In the genomic region with DNA sequence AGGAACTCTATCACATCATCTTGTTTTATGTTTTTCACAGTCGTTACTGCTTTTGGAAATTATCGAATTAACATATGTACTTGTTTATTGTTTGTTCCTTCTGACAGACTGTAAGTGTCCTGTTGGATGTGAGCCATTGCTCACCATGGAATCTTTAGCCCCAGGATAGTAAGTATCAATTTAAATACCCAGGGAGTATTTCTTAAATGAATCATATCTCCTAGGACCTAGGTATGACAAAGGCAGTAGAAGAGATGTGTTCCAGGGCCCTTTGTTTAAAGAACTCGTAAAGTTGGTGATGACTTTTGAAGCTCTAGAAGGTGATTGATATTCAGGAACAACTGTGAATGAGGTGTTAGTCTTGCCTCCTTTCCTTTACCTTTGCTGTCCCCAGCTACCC, we compare ENCODE assay signal across 17 cellular contexts. TPM values are rescaled to one million over a fixed set of nuclear protein-coding genes. Genes with fewer than 3 reads are reported as not detected.
DNase-seq lines count a peak whose midpoint lies in the region; ATAC-seq and TF ChIP-seq lines count a peak whose summit lies in the region.
"Had no signal": no experiment of that assay in that cellular context is flagged by ENCODE, and none has a peak within 500 bp of the region (broad histone marks: within the 10 kb centered on the region; RNA-seq: fewer than 3 reads in every experiment).

No MANE protein-coding gene starts in this region.

- peaks cover 3% of the 10 kb centered on the region for H3K4me1 ChIP-seq in mesendoderm (ENCODE audit: control insufficient read depth, low read depth, low read length)
- H3K4me1 ChIP-seq: BE2C had no signal

- H2BK120ac ChIP-seq in mesendoderm (ENCODE audit: low read depth, low read length): no peak overlapping the region

- no peaks in the 10 kb centered on the region for H3K9me3 ChIP-seq in MG63
- H3K9me3 ChIP-seq: BE2C had no signal

- H3K27ac ChIP-seq in brain microvascular endothelial cell (peak overlapping the region; percentile 8), mesendoderm (ENCODE audit: low read depth, low read length) (no peak overlapping the region)

- no peak overlapping the region for H4K8ac ChIP-seq in mesendoderm (ENCODE audit: low read depth, low read length)

- H2BK5ac ChIP-seq in mesendoderm (ENCODE audit: low read length): no peak overlapping the region

- no peaks in the 10 kb centered on the region for H3K27me3 ChIP-seq in brain microvascular endothelial cell (replicated peaks)
- H3K27me3 ChIP-seq in mesendoderm (ENCODE audit: insufficient read depth, low read length, poor library complexity): no peaks in the 10 kb centered on the region
- no peaks in the 10 kb centered on the region for H3K27me3 ChIP-seq in MG63

- H4K5ac ChIP-seq in mesendoderm (ENCODE audit: low read length): no peak overlapping the region

- H3K79me1 ChIP-seq in mesendoderm (ENCODE audit: low read length): no peaks in the 10 kb centered on the region

- peak; percentile 45 for DNase-seq in EH (ENCODE audit: low read depth)
- peak; percentile 42 for DNase-seq in LoVo (ENCODE audit: low spot score)
- DNase-seq in brain microvascular endothelial cell: no peak
- DNase-seq in mesendoderm: peak; percentile 11
- no peak for DNase-seq in MG63
- no peak for DNase-seq in NCI-H187 (lab: John Stamatoyannopoulos, UW)
- DNase-seq: BE2C; CD4-positive, alpha-beta memory T cell; DND-41; NCI-H1092; NCI-H345; NCI-H526 treated with DMSO at 0.1 percent for 48 hours; SHP77 had no signal

- H3K23ac ChIP-seq in mesendoderm (ENCODE audit: low read length): no peak overlapping the region

- no peak overlapping the region for H3K4ac ChIP-seq in mesendoderm (ENCODE audit: low read depth, low read length)

- in situ Hi-C loops in brain microvascular endothelial cell (cut with HindIII; ENCODE audit: low pct_ligation_motif_present, low sequenced_read_pairs): no loop called here

- no peak for TF ChIP-seq CTCF in brain microvascular endothelial cell (IDR thresholded peaks at IDR 0.05; ENCODE audit: low read depth, low read length, missing control alignments)

- H3K36me3 ChIP-seq in brain microvascular endothelial cell (replicated peaks) (no peaks in the 10 kb centered on the region), mesendoderm (ENCODE audit: control insufficient read depth, insufficient read depth, low read length) (no peaks in the 10 kb centered on the region), MG63 (no peaks in the 10 kb centered on the region)
- H3K36me3 ChIP-seq: BE2C had no signal

- H3K4me2 ChIP-seq in mesendoderm (ENCODE audit: low read length): no peak overlapping the region

- H3K79me2 ChIP-seq in mesendoderm (ENCODE audit: control insufficient read depth, insufficient read depth, low read length): no peaks in the 10 kb centered on the region

- H2BK15ac ChIP-seq in mesendoderm (replicated peaks; ENCODE audit: low read depth): no peak overlapping the region

- H2AK5ac ChIP-seq in mesendoderm (ENCODE audit: low read length): no peak overlapping the region

- no peak overlapping the region for H3K18ac ChIP-seq in mesendoderm (ENCODE audit: low read length)

- ATAC-seq in GM21423 (IDR thresholded peaks at IDR 0.05; ENCODE audit: unreplicated experiment): no peak
- ATAC-seq in GM21825 (IDR thresholded peaks at IDR 0.05; ENCODE audit: unreplicated experiment): no peak
- ATAC-seq: HCT116, SK-N-SH treated with all-trans-retinoic acid at 6 μM for 48 hours had no signal

- WGBS in mesendoderm (ENCODE audit: extremely low coverage, insufficient coverage, low lambda C conversion rate): no CpG with 5 or more reads among the region's 3 CpGs

- H3K56ac ChIP-seq in mesendoderm (ENCODE audit: low read length): no peak overlapping the region

- H3K4me3 ChIP-seq in brain microvascular endothelial cell (ENCODE audit: low read depth, low read length) (no peak overlapping the region), mesendoderm (ENCODE audit: low read length) (no peak overlapping the region), MG63 (no peak overlapping the region)

- H3K9ac ChIP-seq in mesendoderm (ENCODE audit: low read length): no peak overlapping the region

RNA-seq across cellular contexts. Expression of gene STRAP, which starts 30.3 kb away (rescaled TPM):
- 286 TPM for polyA plus RNA-seq in mesendoderm (2013, experiment 1 of 2)
- polyA plus RNA-seq in mesendoderm (2013, experiment 2 of 2): 280 TPM
- total RNA-seq in MG63 (2014; rRNA removed; shearing (Covaris generic); ENCODE audit: low replicate concordance): 261 and 422 TPM in 2 replicates

RNA-seq across cellular contexts. Expression of gene DERA, which starts 59.2 kb away (rescaled TPM):
- polyA plus RNA-seq in mesendoderm (2013, experiment 1 of 2): 10.9 TPM
- 11.4 TPM for polyA plus RNA-seq in mesendoderm (2013, experiment 2 of 2)
- total RNA-seq in MG63 (2014; rRNA removed; shearing (Covaris generic); ENCODE audit: low replicate concordance): 45.5 and 97.3 TPM in 2 replicates

Comparison
In these comparisons a context has a peak if more than half of its experiments do, and no peak if none do; other contexts are left out.
1. DNase-seq: peak in EH (single experiment), LoVo (single experiment) and mesendoderm (single experiment); none in brain microvascular endothelial cell (single experiment), MG63 (single experiment) and NCI-H187 (0 of 2).